ENCODE assay signal across 10 cellular contexts in the genomic region with DNA sequence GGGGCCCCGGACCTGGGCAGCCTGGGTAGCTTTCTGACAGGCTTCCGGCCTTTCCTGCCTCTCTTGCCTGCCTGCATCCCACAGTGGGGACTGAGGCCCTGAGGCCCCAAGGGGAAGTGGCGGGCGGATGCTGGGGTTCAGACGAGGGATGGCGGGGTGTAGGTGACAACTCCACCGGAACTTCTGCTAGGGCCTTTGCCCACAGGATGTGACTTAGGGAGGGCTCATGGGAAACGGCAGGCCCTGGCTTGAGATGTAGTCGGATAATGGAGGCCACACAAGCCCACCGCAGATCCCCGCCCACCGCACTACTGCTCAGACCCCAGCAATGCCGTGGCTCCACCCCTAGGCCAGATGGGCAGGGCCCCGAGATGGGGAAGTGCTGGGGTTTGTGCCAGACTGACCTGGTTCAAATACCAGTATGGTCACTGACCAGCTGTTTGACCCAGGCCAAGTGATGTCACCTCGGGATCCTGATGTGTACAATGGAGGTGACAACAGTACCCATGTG. TPM values are rescaled to one million over a fixed set of nuclear protein-coding genes. Genes with fewer than 3 reads are reported as not detected.
A peak's percentile ranks its signal among the peaks of the same experiment; 100 is the strongest.
DNase-seq lines count a peak whose midpoint lies in the region; ATAC-seq and TF ChIP-seq lines count a peak whose summit lies in the region.
"Had no signal": no experiment of that assay in that cellular context is flagged by ENCODE, and none has a peak within 500 bp of the region (broad histone marks: within the 10 kb centered on the region; RNA-seq: fewer than 3 reads in every experiment).

No MANE protein-coding gene starts in this region.

- H3K27ac ChIP-seq in duodenal mucosa (ENCODE audit: low read depth, low read length) (peak overlapping the region; percentile 37), spleen (peak overlapping the region; percentile 92 to 99 (median 96))
- H3K27ac ChIP-seq: cardiac muscle cell had no signal

- H3K36me3 ChIP-seq in duodenal mucosa (ENCODE audit: control insufficient read depth in 1 of 2, insufficient read depth in 2 of 2, low read length in 2 of 2) (peaks cover 11 to 13% of the 10 kb centered on the region in 2 donors), spleen (peaks cover 0 to 16% (median 12%) of the 10 kb centered on the region in 6 donors)

- H3K9ac ChIP-seq in duodenal mucosa (ENCODE audit: low read depth in 1 of 2, low read length in 2 of 2) = no peak overlapping the region

- no peak for ATAC-seq in GM18505 (IDR thresholded peaks at IDR 0.05; ENCODE audit: unreplicated experiment)
- ATAC-seq in HG02623 (IDR thresholded peaks at IDR 0.05; ENCODE audit: unreplicated experiment) = no peak

- H3K4me1 ChIP-seq in duodenal mucosa (ENCODE audit: control insufficient read depth in 1 of 2, insufficient read depth in 2 of 2, low read length in 2 of 2) (peaks cover 14 to 54% of the 10 kb centered on the region in 2 donors), spleen (peaks cover 58 to 89% (median 82%) of the 10 kb centered on the region in 6 donors)

- peak; percentile 72 for DNase-seq in activated CD4-positive, CD25-positive, alpha-beta regulatory T cell treated with anti-CD3 and anti-CD28 coated beads, Interleukin-2, amount 50 U/mL, for 72 hours
- peak; percentile 96 for DNase-seq in spleen
- DNase-seq in NCI-H2227 treated with DMSO at 0.1 percent for 48 hours (lab: John Stamatoyannopoulos, UW) = no peak
- DNase-seq in occipital lobe (lab: John Stamatoyannopoulos, UW) = no peak
- DNase-seq in NCI-H1092 (lab: John Stamatoyannopoulos, UW) = no peak

- intact Hi-C loops in spleen (cut with DNase I; ENCODE audit: low total_unique reads) = loop anchor here (5.0 kb wide), 1 partner anchor 46 kb away; the partner anchor contains the start of gene TOR2A

- H3K4me3 ChIP-seq in duodenal mucosa (ENCODE audit: low read depth in 1 of 2, low read length in 2 of 2) (peak overlapping the region in 1 of 2 donors; percentile 23), spleen (peak overlapping the region in 3 of 8 donors; percentile 2 to 100 (median 10))
- H3K4me3 ChIP-seq: cardiac muscle cell, thoracic aorta had no signal

- peak; percentile 70 for TF ChIP-seq POLR2A in GM18505 (IDR thresholded peaks at IDR 0.05; ENCODE audit: borderline replicate concordance, extremely low read depth, insufficient read depth, insufficient read length)
- no peak for TF ChIP-seq POLR2A in spleen (IDR thresholded peaks at IDR 0.05)

- H3K27me3 ChIP-seq in duodenal mucosa (ENCODE audit: control insufficient read depth in 1 of 2, insufficient read depth in 2 of 2, low read length in 2 of 2) (no peaks in the 10 kb centered on the region), spleen (replicated peaks in 1 of 7) (no peaks in the 10 kb centered on the region)
- H3K27me3 ChIP-seq: cardiac muscle cell had no signal

- peak in 3 of 11 experiments; percentile 19 to 22 (median 19) for TF ChIP-seq CTCF in spleen (IDR thresholded peaks at IDR 0.05 in 8 of 11, conservative IDR thresholded peaks at IDR 0.05 in 3 of 11)

- no peaks in the 10 kb centered on the region for H3K9me3 ChIP-seq in duodenal mucosa (ENCODE audit: control insufficient read depth in 1 of 2, low read length in 2 of 2)
- H3K9me3 ChIP-seq in spleen = no peaks in the 10 kb centered on the region
- H3K9me3 ChIP-seq: thoracic aorta had no signal

- WGBS in spleen, 5 donors = 13 to 21% (median 15%) methylated on average over 11 to 15 of the region's 15 CpGs

RNA-seq across cellular contexts. Expression of gene CDK9, which starts 2.7 kb away (rescaled TPM):
- 100 to 1,000 TPM in 4 of 7 donors, 10 to 100 TPM in 3; 68.3 to 149 (median 103) TPM for total RNA-seq in spleen
- 10 to 100 TPM; 49.2 to 87.6 (median 87.1) TPM for polyA plus RNA-seq in spleen
- 45.1 TPM for total RNA-seq in occipital lobe

RNA-seq across cellular contexts. Expression of gene SH2D3C, which starts 4.7 kb away (rescaled TPM):
- total RNA-seq in spleen = 10 to 100 TPM; 44.7 to 85.4 (median 61.2) TPM
- polyA plus RNA-seq in spleen = 10 to 100 TPM; 27.0 to 51.1 (median 34.3) TPM
- total RNA-seq in occipital lobe = 5.1 TPM

RNA-seq across cellular contexts. Expression of gene FPGS, which starts 19.5 kb away (rescaled TPM):
- total RNA-seq in spleen (10 to 100 TPM; 33.3 to 94.6 (median 72.3) TPM), occipital lobe (18.1 TPM)
- polyA plus RNA-seq in spleen = 10 to 100 TPM; 39.5 to 73.7 (median 60.5) TPM

RNA-seq across cellular contexts. Expression of gene TOR2A, which starts 48.1 kb away (rescaled TPM):
- total RNA-seq in spleen (10 to 100 TPM; 16.8 to 36.5 (median 24.5) TPM), occipital lobe (7.0 TPM)
- 10 to 100 TPM; 17.9 to 29.1 (median 18.4) TPM for polyA plus RNA-seq in spleen

Comparison
In these comparisons a context has a peak if more than half of its experiments do, and no peak if none do; other contexts are left out.
1. DNase-seq: peak in activated CD4-positive, CD25-positive, alpha-beta regulatory T cell treated with anti-CD3 and anti-CD28 coated beads, Interleukin-2, amount 50 U/mL, for 72 hours (single experiment) and spleen (single experiment); none in NCI-H2227 treated with DMSO at 0.1 percent for 48 hours (single experiment), occipital lobe (single experiment) and NCI-H1092 (single experiment).